8 cellular contexts compared by ENCODE assay signal in genomic region chr6:14743465-14744211, GRCh38.
DNase-seq lines count a peak whose midpoint lies in the region; ATAC-seq and TF ChIP-seq lines count a peak whose summit lies in the region.

No MANE protein-coding gene starts in this region.

- no peak for TF ChIP-seq POLR2A in prostate gland (IDR thresholded peaks at IDR 0.05)

- no peak overlapping the region for H3K4me2 ChIP-seq in mesenchymal stem cell (ENCODE audit: low read length, poor library complexity, severe bottlenecking)

- intact Hi-C loops in prostate gland (cut with DNase I): no loop called here

- peaks cover 0 to 13% of the 10 kb centered on the region in 2 donors for H3K36me3 Mint-ChIP-seq in stimulated activated naive B cell treated with anti-CD40 and anti-IgM and Interleukin-4, amounts not matched to agents 10 μg/mL and 1 μg/mL and 100 μg/mL, for 72 hours

- 5% methylated on average over 7 of the region's 7 CpGs for WGBS in mesenchymal stem cell
- 73% methylated on average over 7 of the region's 7 CpGs for WGBS in prostate gland

- no peaks in the 10 kb centered on the region for H3K27me3 Mint-ChIP-seq in stimulated activated naive B cell treated with anti-CD40 and anti-IgM and Interleukin-4, amounts not matched to agents 10 μg/mL and 1 μg/mL and 100 μg/mL, for 72 hours

- no peak overlapping the region for H3K4me3 Mint-ChIP-seq in stimulated activated naive B cell treated with anti-CD40 and anti-IgM and Interleukin-4, amounts not matched to agents 10 μg/mL and 1 μg/mL and 100 μg/mL, for 72 hours

- H3K36me3 ChIP-seq in mesenchymal stem cell (ENCODE audit: control insufficient read depth in 1 of 2, insufficient read depth in 2 of 2, low read depth in 1 of 2, low read length in 2 of 2) (no peaks in the 10 kb centered on the region), prostate gland (no peaks in the 10 kb centered on the region)

- peaks cover 13 to 20% of the 10 kb centered on the region in 2 donors for H3K9me3 Mint-ChIP-seq in stimulated activated naive B cell treated with anti-CD40 and anti-IgM and Interleukin-4, amounts not matched to agents 10 μg/mL and 1 μg/mL and 100 μg/mL, for 72 hours

- no peak overlapping the region for H3K23ac ChIP-seq in mesenchymal stem cell (ENCODE audit: low read length in 2 of 2)

- peak overlapping the region in 1 of 2 experiments; percentile 86 for H3K18ac ChIP-seq in mesenchymal stem cell (ENCODE audit: low read depth in 1 of 2, low read length in 2 of 2)

- H3K4me1 Mint-ChIP-seq in stimulated activated naive B cell treated with anti-CD40 and anti-IgM and Interleukin-4, amounts not matched to agents 10 μg/mL and 1 μg/mL and 100 μg/mL, for 72 hours: peaks cover 45 to 63% of the 10 kb centered on the region in 2 donors

- H4K8ac ChIP-seq in mesenchymal stem cell (ENCODE audit: low read length): no peak overlapping the region

- H3K9me3 ChIP-seq in mesenchymal stem cell (ENCODE audit: control insufficient read depth, low read length): no peaks in the 10 kb centered on the region
- no peaks in the 10 kb centered on the region for H3K9me3 ChIP-seq in prostate gland

- peak overlapping the region; percentile 8 to 29 for H2BK12ac ChIP-seq in mesenchymal stem cell (ENCODE audit: low read length in 2 of 2)

- peaks cover 6% of the 10 kb centered on the region for H3K4me1 ChIP-seq in mesenchymal stem cell (ENCODE audit: control insufficient read depth, insufficient read depth, low read depth, low read length)
- no peaks in the 10 kb centered on the region for H3K4me1 ChIP-seq in prostate gland (replicated peaks)

- H3K79me1 ChIP-seq in mesenchymal stem cell (replicated peaks; ENCODE audit: low read length, poor library complexity, severe bottlenecking): no peaks in the 10 kb centered on the region

- H3K9ac ChIP-seq in mesenchymal stem cell (ENCODE audit: low read length): peak overlapping the region; percentile 90

- H3K27ac ChIP-seq in mesenchymal stem cell (ENCODE audit: low read length, poor library complexity, severe bottlenecking): peak overlapping the region; percentile 81
- H3K27ac ChIP-seq in prostate gland: no peak overlapping the region

- H2BK15ac ChIP-seq in mesenchymal stem cell (ENCODE audit: low read depth, poor library complexity, severe bottlenecking): no peak overlapping the region

- H2BK5ac ChIP-seq in mesenchymal stem cell (ENCODE audit: low read depth, low read length, poor library complexity, severe bottlenecking): no peak overlapping the region

- H4K91ac ChIP-seq in mesenchymal stem cell (ENCODE audit: low read length): peak overlapping the region; percentile 20

- H3K27ac Mint-ChIP-seq in stimulated activated naive B cell treated with anti-CD40 and anti-IgM and Interleukin-4, amounts not matched to agents 10 μg/mL and 1 μg/mL and 100 μg/mL, for 72 hours: peak overlapping the region; percentile 79

- DNase-seq in SW 1271 (lab: John Stamatoyannopoulos, UW) (peak; percentile 93 to 98), astrocyte of the hippocampus (ENCODE audit: low read depth, low spot score) (peak; percentile 97), mesenchymal stem cell (peak; percentile 99), prostate gland (ENCODE audit: low spot score) (no peak), GDM1 (lab: John Stamatoyannopoulos, UW) (no peak), iPS-NIHi7 (ENCODE audit: extremely low spot score) (no peak)
- DNase-seq in stimulated activated naive B cell treated with anti-CD40 and anti-IgM and Interleukin-4, amounts not matched to agents 10 μg/mL and 1 μg/mL and 100 μg/mL, for 72 hours: no peak

- H2AK5ac ChIP-seq in mesenchymal stem cell (ENCODE audit: low read length, severe bottlenecking): no peak overlapping the region

- peak; percentile 45 for ATAC-seq in GM21515 (IDR thresholded peaks at IDR 0.05; ENCODE audit: unreplicated experiment)
- peak; percentile 70 to 82 for ATAC-seq in stimulated activated naive B cell treated with anti-CD40 and anti-IgM and Interleukin-4, amounts not matched to agents 10 μg/mL and 1 μg/mL and 100 μg/mL, for 72 hours (replicated peaks)

- no peak overlapping the region for H3K14ac ChIP-seq in mesenchymal stem cell (ENCODE audit: low read length in 2 of 2)

- no peak overlapping the region for H2AFZ ChIP-seq in mesenchymal stem cell (ENCODE audit: low read depth, low read length)

- no peak for TF ChIP-seq CTCF in prostate gland (IDR thresholded peaks at IDR 0.05)

- H3K4me3 ChIP-seq in mesenchymal stem cell (ENCODE audit: insufficient read depth in 1 of 2, low read depth in 1 of 2, low read length in 2 of 2): peak overlapping the region in 1 of 2 experiments; percentile 45
- no peak overlapping the region for H3K4me3 ChIP-seq in prostate gland

- H3K4ac ChIP-seq in mesenchymal stem cell (ENCODE audit: low read depth in 1 of 2, low read length in 2 of 2): no peak overlapping the region

- H3K27me3 ChIP-seq in mesenchymal stem cell (ENCODE audit: control insufficient read depth in 1 of 2, insufficient read depth in 1 of 2, low read length in 2 of 2) (no peaks in the 10 kb centered on the region), prostate gland (replicated peaks; ENCODE audit: insufficient read depth) (no peaks in the 10 kb centered on the region)

- no peak overlapping the region for H2BK120ac ChIP-seq in mesenchymal stem cell (ENCODE audit: low read depth, low read length)

Comparison
In these comparisons a context has a peak if more than half of its experiments do, and no peak if none do; other contexts are left out.
1. DNase-seq: peak in SW 1271 (2 of 2), astrocyte of the hippocampus (single experiment) and mesenchymal stem cell (single experiment); none in stimulated activated naive B cell treated with anti-CD40 and anti-IgM and Interleukin-4, amounts not matched to agents 10 μg/mL and 1 μg/mL and 100 μg/mL, for 72 hours (single experiment), prostate gland (single experiment), GDM1 (single experiment) and iPS-NIHi7 (single experiment).